In the genomic region with DNA sequence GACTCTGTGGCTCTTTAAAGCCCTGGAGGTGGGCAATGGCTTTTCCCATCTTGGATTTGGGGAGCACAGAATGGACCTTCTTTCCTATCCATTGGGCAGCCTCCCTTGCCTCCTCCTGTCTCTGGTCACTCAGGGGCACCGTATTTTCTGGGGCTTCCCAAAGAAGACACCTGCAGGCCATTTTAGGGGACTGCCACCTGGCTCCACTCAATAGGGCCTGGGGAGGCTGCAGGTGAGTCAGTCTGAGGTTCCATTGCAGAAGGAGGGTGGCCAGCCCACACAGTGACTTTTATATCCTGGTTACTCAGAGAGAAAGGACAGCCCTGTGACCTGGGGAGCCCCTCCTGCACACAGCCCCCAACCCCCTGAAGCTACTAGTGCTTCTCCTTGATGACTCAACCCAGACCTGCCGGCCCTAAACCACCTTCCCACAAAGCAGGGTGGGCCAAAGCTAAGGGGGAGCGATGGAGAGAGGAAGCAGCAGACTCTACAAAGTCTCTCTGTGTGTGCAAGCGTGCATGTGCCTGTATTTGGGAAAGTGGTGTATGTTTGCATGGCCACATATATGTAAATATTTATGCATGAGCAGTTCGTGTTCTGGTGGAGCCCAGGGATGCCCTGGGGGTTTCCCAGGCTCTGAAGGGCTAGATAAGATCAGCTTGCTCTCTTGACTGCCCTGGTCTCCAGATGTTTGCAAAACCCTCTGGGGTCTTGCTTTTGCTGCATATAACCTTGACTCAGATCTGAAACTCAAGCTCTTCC, we compare ENCODE assay signal across 8 cellular contexts.
DNase-seq lines count a peak whose midpoint lies in the region; ATAC-seq and TF ChIP-seq lines count a peak whose summit lies in the region.

No MANE protein-coding gene starts in this region.

- no peaks in the 10 kb centered on the region for H3K9me3 ChIP-seq in subcutaneous abdominal adipose tissue (ENCODE audit: control insufficient read depth in 5 of 5, low read length in 5 of 5)

- peak overlapping the region; percentile 49 for H3K27ac ChIP-seq in epithelial cell of prostate
- peak overlapping the region; percentile 37 for H3K27ac ChIP-seq in subcutaneous abdominal adipose tissue (ENCODE audit: low read depth, low read length)

- ATAC-seq in GM18505 (IDR thresholded peaks at IDR 0.05; ENCODE audit: unreplicated experiment) = peak; percentile 70
- peak; percentile 70 for ATAC-seq in GM21717 (IDR thresholded peaks at IDR 0.05; ENCODE audit: unreplicated experiment)

- H3K36me3 ChIP-seq in subcutaneous abdominal adipose tissue (ENCODE audit: control insufficient read depth in 5 of 5, insufficient read depth in 5 of 5, low read length in 5 of 5) = peaks cover 0 to 16% (median 3%) of the 10 kb centered on the region in 5 donors

- CTCF ChIA-PET in HEK293T (lab: Yijun Ruan, JAX) = interaction anchor here (1.0 kb wide), 1 partner anchor 13 kb away, joined by 3 read pairs; no protein-coding TSS in a partner anchor

- DNase-seq in HuH-7 (ENCODE audit: low spot score) = peak; percentile 32
- DNase-seq in epithelial cell of prostate (ENCODE audit: low read depth, low spot score) = no peak
- no peak for DNase-seq in SHP77 (lab: John Stamatoyannopoulos, UW)
- DNase-seq in HEK293T (ENCODE audit: extremely low spot score) = no peak
- DNase-seq in NCI-H1092 treated with DMSO at 0.1 percent for 48 hours (lab: John Stamatoyannopoulos, UW) = no peak

- peaks cover 0 to 9% (median 8%) of the 10 kb centered on the region in 5 donors for H3K27me3 ChIP-seq in subcutaneous abdominal adipose tissue (ENCODE audit: control insufficient read depth in 5 of 5, insufficient read depth in 4 of 5, low read length in 5 of 5)

- POLR2A ChIA-PET in HEK293T (lab: Yijun Ruan, JAX) = no interaction called here

- TF ChIP-seq POLR2A in GM18505 (IDR thresholded peaks at IDR 0.05; ENCODE audit: borderline replicate concordance, extremely low read depth, insufficient read depth, insufficient read length) = no peak

- peak overlapping the region in 2 of 5 donors; percentile 7 to 21 for H3K4me3 ChIP-seq in subcutaneous abdominal adipose tissue (ENCODE audit: low read depth in 1 of 5, low read length in 5 of 5)

- H3K9ac ChIP-seq in subcutaneous abdominal adipose tissue (ENCODE audit: low read length in 5 of 5) = no peak overlapping the region

- peaks cover 1 to 71% (median 14%) of the 10 kb centered on the region in 5 donors for H3K4me1 ChIP-seq in subcutaneous abdominal adipose tissue (ENCODE audit: control insufficient read depth in 5 of 5, insufficient read depth in 5 of 5, low read length in 5 of 5)

TF ChIP-seq in HEK293T, 16 proteins besides CTCF, POLR2A, EP300 and RAD21:
- TF ChIP-seq NFRKB (IDR thresholded peaks at IDR 0.05) = no peak
- TF ChIP-seq SUZ12 (IDR thresholded peaks at IDR 0.05) = no peak
- TF ChIP-seq FOXA1 (IDR thresholded peaks at IDR 0.05) = no peak
- TF ChIP-seq TARDBP (IDR thresholded peaks at IDR 0.05) = no peak
- no peak for TF ChIP-seq ELF4 (IDR thresholded peaks at IDR 0.05)
- no peak for TF ChIP-seq BHLHE40 (IDR thresholded peaks at IDR 0.05; ENCODE audit: borderline replicate concordance)
- no peak for TF ChIP-seq LEF1 (IDR thresholded peaks at IDR 0.05; ENCODE audit: borderline replicate concordance)
- TF ChIP-seq FOXK2 (IDR thresholded peaks at IDR 0.05) = no peak
- TF ChIP-seq L3MBTL2 (conservative IDR thresholded peaks at IDR 0.05) = no peak
- TF ChIP-seq, protein P1, sequence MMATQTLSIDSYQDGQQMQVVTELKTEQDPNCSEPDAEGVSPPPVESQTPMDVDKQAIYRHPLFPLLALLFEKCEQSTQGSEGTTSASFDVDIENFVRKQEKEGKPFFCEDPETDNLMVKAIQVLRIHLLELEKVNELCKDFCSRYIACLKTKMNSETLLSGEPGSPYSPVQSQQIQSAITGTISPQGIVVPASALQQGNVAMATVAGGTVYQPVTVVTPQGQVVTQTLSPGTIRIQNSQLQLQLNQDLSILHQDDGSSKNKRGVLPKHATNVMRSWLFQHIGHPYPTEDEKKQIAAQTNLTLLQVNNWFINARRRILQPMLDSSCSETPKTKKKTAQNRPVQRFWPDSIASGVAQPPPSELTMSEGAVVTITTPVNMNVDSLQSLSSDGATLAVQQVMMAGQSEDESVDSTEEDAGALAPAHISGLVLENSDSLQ (IDR thresholded peaks at IDR 0.05) = no peak
- TF ChIP-seq CTBP1 (IDR thresholded peaks at IDR 0.05; ENCODE audit: borderline replicate concordance) = no peak
- no peak for TF ChIP-seq SP1 (IDR thresholded peaks at IDR 0.05)
- TF ChIP-seq ARNT (IDR thresholded peaks at IDR 0.05) = no peak
- TF ChIP-seq FOXM1 (IDR thresholded peaks at IDR 0.05; ENCODE audit: borderline replicate concordance) = no peak
- no peak for TF ChIP-seq ZNF384 (IDR thresholded peaks at IDR 0.05)
TF ChIP-seq in HEK293T: peak in this region for 0.
